In genomic region chr5:61919920-61920319, GRCh38 we compare ENCODE assay signal across 15 cellular contexts.
DNase-seq lines count a peak whose midpoint lies in the region; ATAC-seq and TF ChIP-seq lines count a peak whose summit lies in the region.
"Had no signal": no experiment of that assay in that cellular context is flagged by ENCODE, and none has a peak within 500 bp of the region (broad histone marks: within the 10 kb centered on the region; RNA-seq: fewer than 3 reads in every experiment).

No MANE protein-coding gene starts in this region.

- TF ChIP-seq POLR2A in right lobe of liver (IDR thresholded peaks at IDR 0.05): no peak

- H3K36me3 Mint-ChIP-seq in glutamatergic neuron (ENCODE audit: unreplicated experiment): no peaks in the 10 kb centered on the region

- no peak for TF ChIP-seq CTCF in right lobe of liver (IDR thresholded peaks at IDR 0.05)
- TF ChIP-seq CTCF in glutamatergic neuron (IDR thresholded peaks at IDR 0.05; ENCODE audit: partially characterized antibody, unreplicated experiment): no peak

- H3K4me3 ChIP-seq in right lobe of liver: no peak overlapping the region
- H3K4me3 ChIP-seq: psoas muscle had no signal

- peak; percentile 87 to 94 (median 92) for ATAC-seq in right lobe of liver
- ATAC-seq: psoas muscle had no signal

- no peaks in the 10 kb centered on the region for H3K9me3 Mint-ChIP-seq in glutamatergic neuron (ENCODE audit: unreplicated experiment)

- DNase-seq in DMS79 treated with DMSO at 0.1 percent for 48 hours (lab: John Stamatoyannopoulos, UW): peak; percentile 22
- DNase-seq in NCI-H2029 treated with DMSO at 0.1 percent for 48 hours (lab: John Stamatoyannopoulos, UW): peak; percentile 87
- DNase-seq in amniotic epithelial cell (ENCODE audit: low read depth): peak; percentile 25
- peak; percentile 55 to 68 (median 59) for DNase-seq in right lobe of liver
- DNase-seq in activated CD8-positive, alpha-beta memory T cell treated with anti-CD3 and anti-CD28 coated beads, Interleukin-2, amount 50 U/mL, for 48 hours: no peak
- no peak for DNase-seq in stimulated activated CD4-positive, alpha-beta T cell treated with anti-CD3 and anti-CD28 coated beads, Interleukin-12 subunit alpha, Interleukin-12 subunit beta, amount 100 ng/mL, for 4 hours
- no peak for DNase-seq in glutamatergic neuron
- no peak for DNase-seq in activated CD8-positive, alpha-beta memory T cell treated with anti-CD3 and anti-CD28 coated beads, Interleukin-2, amount 50 U/mL, for 4 hours
- DNase-seq: activated CD4-positive, alpha-beta T cell treated with anti-CD3 and anti-CD28 coated beads, Interleukin-2, amount 50 U/mL, for 1 hour; activated effector memory CD4-positive, alpha-beta T cell treated with Interleukin-2 at 50 U/mL for 16 hours; brain microvascular endothelial cell; MV-4-11; psoas muscle; stimulated activated CD4-positive, alpha-beta T cell treated with anti-CD3 and anti-CD28 coated beads, Interleukin-2, amount 100 ng/mL, for 48 hours; stimulated activated naive CD4-positive, alpha-beta T cell treated with Interleukin-2 at 50 U/mL for 16 hours had no signal

- H3K27me3 Mint-ChIP-seq in glutamatergic neuron (ENCODE audit: unreplicated experiment): no peaks in the 10 kb centered on the region

- no peak overlapping the region for H3K27ac ChIP-seq in right lobe of liver
- H3K27ac ChIP-seq: brain microvascular endothelial cell, psoas muscle had no signal

- no peaks in the 10 kb centered on the region for H3K27me3 ChIP-seq in right lobe of liver
- H3K27me3 ChIP-seq: brain microvascular endothelial cell had no signal

- WGBS in right lobe of liver (ENCODE audit: insufficient coverage, low coverage, low lambda C conversion rate, missing lambda C conversion rate): 35% methylated on average over 6 of the region's 6 CpGs

- H3K4me1 ChIP-seq in right lobe of liver: peaks cover 0 to 14% (median 0%) of the 10 kb centered on the region in 4 donors
- H3K4me1 ChIP-seq: psoas muscle had no signal

- no peaks in the 10 kb centered on the region for H3K9me3 ChIP-seq in right lobe of liver
- H3K9me3 ChIP-seq: psoas muscle had no signal

- H3K27ac Mint-ChIP-seq in glutamatergic neuron (ENCODE audit: unreplicated experiment): no peak overlapping the region

- intact Hi-C loops in right lobe of liver (cut with DNase I): no loop called here

- no peaks in the 10 kb centered on the region for H3K4me1 Mint-ChIP-seq in glutamatergic neuron (ENCODE audit: low read depth, unreplicated experiment)

- no peak overlapping the region for H3K4me3 Mint-ChIP-seq in glutamatergic neuron (ENCODE audit: unreplicated experiment)

- H3K36me3 ChIP-seq in right lobe of liver: no peaks in the 10 kb centered on the region
- H3K36me3 ChIP-seq: brain microvascular endothelial cell had no signal

Comparison
In these comparisons a context has a peak if more than half of its experiments do, and no peak if none do; other contexts are left out.
1. DNase-seq: peak in DMS79 treated with DMSO at 0.1 percent for 48 hours (single experiment), NCI-H2029 treated with DMSO at 0.1 percent for 48 hours (single experiment), amniotic epithelial cell (single experiment) and right lobe of liver (3 of 3); none in activated CD8-positive, alpha-beta memory T cell treated with anti-CD3 and anti-CD28 coated beads, Interleukin-2, amount 50 U/mL, for 48 hours (single experiment), stimulated activated CD4-positive, alpha-beta T cell treated with anti-CD3 and anti-CD28 coated beads, Interleukin-12 subunit alpha, Interleukin-12 subunit beta, amount 100 ng/mL, for 4 hours (single experiment), glutamatergic neuron (single experiment) and activated CD8-positive, alpha-beta memory T cell treated with anti-CD3 and anti-CD28 coated beads, Interleukin-2, amount 50 U/mL, for 4 hours (single experiment).